23 cellular contexts compared by ENCODE assay signal in genomic region chr16:56774009-56774408, GRCh38. TPM values are rescaled to one million over a fixed set of nuclear protein-coding genes. Genes with fewer than 3 reads are reported as not detected.
DNase-seq lines count a peak whose midpoint lies in the region; ATAC-seq, FAIRE-seq and TF ChIP-seq lines count a peak whose summit lies in the region.
"Had no signal": no experiment of that assay in that cellular context is flagged by ENCODE, and none has a peak within 500 bp of the region (broad histone marks: within the 10 kb centered on the region; RNA-seq: fewer than 3 reads in every experiment).

No MANE protein-coding gene starts in this region.

- 90% methylated on average over 2 of the region's 2 CpGs for WGBS in urinary bladder

- H3K27ac ChIP-seq in urinary bladder (ENCODE audit: low read depth): peak overlapping the region; percentile 47
- H3K27ac ChIP-seq: SJSA1 had no signal

- no peak for ATAC-seq in HG03196 (IDR thresholded peaks at IDR 0.05; ENCODE audit: unreplicated experiment)
- ATAC-seq: GM23338 had no signal

- peak; percentile 12 for DNase-seq in D721Med (ENCODE audit: insufficient read length, low spot score)
- peak; percentile 30 for DNase-seq in NCI-H82 treated with DMSO at 0.1 percent for 48 hours (lab: John Stamatoyannopoulos, UW; ENCODE audit: unreplicated experiment)
- peak; percentile 19 for DNase-seq in kidney tubule cell (ENCODE audit: low spot score)
- DNase-seq in activated CD4-positive, CD25-positive, alpha-beta regulatory T cell treated with anti-CD3 and anti-CD28 coated beads, Interleukin-2, amount 50 U/mL, for 72 hours: no peak
- DNase-seq in DMS153 treated with DMSO at 0.1 percent for 48 hours (lab: John Stamatoyannopoulos, UW; ENCODE audit: unreplicated experiment): no peak
- DNase-seq: ACHN, BE2C, Calu3, DMS53, H9, KBM-7, MG63, NCI-H1105 treated with DMSO at 0.1 percent for 48 hours, NCI-H146, NCI-H1930, NCI-H2107, NCI-H526 treated with DMSO at 0.1 percent for 48 hours, Right ventricle myocardium superior had no signal

- peak; percentile 11 for FAIRE-seq in D721Med (lab: Jason Lieb, UNC)
- FAIRE-seq: GM18507 had no signal

- H3K36me3 ChIP-seq in urinary bladder (ENCODE audit: insufficient read depth): no peaks in the 10 kb centered on the region
- H3K36me3 ChIP-seq: BE2C, MG63, SJSA1 had no signal

- no peak overlapping the region for H3K4me3 ChIP-seq in urinary bladder (ENCODE audit: low read depth, low read length)
- H3K4me3 ChIP-seq: GM23338, MG63, SJSA1 had no signal

- TF ChIP-seq CTCF in D721Med (IDR thresholded peaks at IDR 0.05; ENCODE audit: insufficient read depth, missing control alignments): no peak

- H3K4me1 ChIP-seq in urinary bladder (ENCODE audit: insufficient read depth): peaks cover 2% of the 10 kb centered on the region
- H3K4me1 ChIP-seq: BE2C had no signal

RNA-seq across cellular contexts. Expression of gene NUP93, which starts 44.1 kb away (rescaled TPM):
- 49.0 TPM for total RNA-seq in urinary bladder
- 25.1 TPM for polyA plus RNA-seq in urinary bladder

Comparison
In these comparisons a context has a peak if more than half of its experiments do, and no peak if none do; other contexts are left out.
1. DNase-seq: peak in D721Med (single experiment), NCI-H82 treated with DMSO at 0.1 percent for 48 hours (single experiment) and kidney tubule cell (single experiment); none in activated CD4-positive, CD25-positive, alpha-beta regulatory T cell treated with anti-CD3 and anti-CD28 coated beads, Interleukin-2, amount 50 U/mL, for 72 hours (single experiment) and DMS153 treated with DMSO at 0.1 percent for 48 hours (single experiment).